In genomic region chr11:88414385-88414861, GRCh38 we compare ENCODE assay signal across 9 cellular contexts.
DNase-seq lines count a peak whose midpoint lies in the region; ATAC-seq and TF ChIP-seq lines count a peak whose summit lies in the region.
"Had no signal": no experiment of that assay in that cellular context is flagged by ENCODE, and none has a peak within 500 bp of the region (broad histone marks: within the 10 kb centered on the region; RNA-seq: fewer than 3 reads in every experiment).

No MANE protein-coding gene starts in this region.

- H3K4me3 ChIP-seq in CD4-positive, alpha-beta memory T cell (ENCODE audit: low read length in 2 of 2) = peak overlapping the region in 1 of 2 donors; percentile 20
- H3K4me3 ChIP-seq in retinal pigment epithelial cell (ENCODE audit: low read length) = no peak overlapping the region

- H3K27ac Mint-ChIP-seq in CD4-positive, alpha-beta memory T cell = peak overlapping the region; percentile 15 to 92 (median 54)
- H3K27ac Mint-ChIP-seq in osteocyte (ENCODE audit: unreplicated experiment) = no peak overlapping the region

- H3K9me3 ChIP-seq in CD4-positive, alpha-beta memory T cell (ENCODE audit: control insufficient read depth in 1 of 2, low read length in 2 of 2) = no peaks in the 10 kb centered on the region

- peaks cover 46% of the 10 kb centered on the region for H3K4me1 ChIP-seq in CD4-positive, alpha-beta memory T cell (ENCODE audit: insufficient read depth, low read length)

- peak; percentile 31 to 48 (median 42) for DNase-seq in CD4-positive, alpha-beta memory T cell
- DNase-seq in NCI-H510A treated with DMSO at 0.1 percent for 48 hours (lab: John Stamatoyannopoulos, UW) (peak; percentile 59), dermis microvascular lymphatic vessel endothelial cell (ENCODE audit: low read depth in 2 of 2) (peak; percentile 1 to 93), retinal pigment epithelial cell (ENCODE audit: low read depth) (peak; percentile 60), D341Med (ENCODE audit: low spot score) (no peak), OCI-M2 (lab: John Stamatoyannopoulos, UW; ENCODE audit: unreplicated experiment) (no peak), osteocyte (ENCODE audit: extremely low spot score, unreplicated experiment) (no peak)

- H3K4me3 Mint-ChIP-seq in CD4-positive, alpha-beta memory T cell = peak overlapping the region; percentile 73 to 85 (median 79)
- no peak overlapping the region for H3K4me3 Mint-ChIP-seq in osteocyte (ENCODE audit: unreplicated experiment)

- no peak for TF ChIP-seq CTCF in retinal pigment epithelial cell (conservative IDR thresholded peaks at IDR 0.05; ENCODE audit: low read depth, low read length)
- TF ChIP-seq CTCF in osteocyte (IDR thresholded peaks at IDR 0.05) = no peak

- peaks cover 29 to 51% (median 44%) of the 10 kb centered on the region in 4 donors for H3K4me1 Mint-ChIP-seq in CD4-positive, alpha-beta memory T cell
- H3K4me1 Mint-ChIP-seq in osteocyte (ENCODE audit: unreplicated experiment) = peaks cover 3% of the 10 kb centered on the region

- peak; percentile 50 for ATAC-seq in GM21576 (IDR thresholded peaks at IDR 0.05; ENCODE audit: unreplicated experiment)
- ATAC-seq: HCT116 had no signal

- no peak overlapping the region for H3K27ac ChIP-seq in CD4-positive, alpha-beta memory T cell (ENCODE audit: low read depth, low read length)

- intact Hi-C loops in CD4-positive, alpha-beta memory T cell (cut with micrococcal nuclease) = no loop called here

- no peaks in the 10 kb centered on the region for H3K9me3 Mint-ChIP-seq in CD4-positive, alpha-beta memory T cell
- peaks cover 1% of the 10 kb centered on the region for H3K9me3 Mint-ChIP-seq in osteocyte (ENCODE audit: unreplicated experiment)

- POLR2A ChIA-PET in CD4-positive, alpha-beta memory T cell (lab: Charles Lee; ENCODE audit: partially characterized antibody) = interaction anchor here (1.0 kb wide), 1 partner anchor 77 kb away, joined by 7 read pairs; the partner anchor contains the start of gene CTSC

- no peaks in the 10 kb centered on the region for H3K36me3 ChIP-seq in CD4-positive, alpha-beta memory T cell (ENCODE audit: insufficient read depth, low read length)

- no peaks in the 10 kb centered on the region for H3K27me3 Mint-ChIP-seq in CD4-positive, alpha-beta memory T cell
- H3K27me3 Mint-ChIP-seq in osteocyte (ENCODE audit: unreplicated experiment) = no peaks in the 10 kb centered on the region

- CTCF ChIA-PET in CD4-positive, alpha-beta memory T cell (lab: Charles Lee; ENCODE audit: partially characterized antibody) = interaction anchor here (0.5 to 2.9 kb wide), 4 partner anchors 27 to 78 kb away, joined by 3 to 9 read pairs (median 4); partner anchors contain the start of gene CTSC

- no peaks in the 10 kb centered on the region for H3K36me3 Mint-ChIP-seq in CD4-positive, alpha-beta memory T cell
- H3K36me3 Mint-ChIP-seq in osteocyte (ENCODE audit: unreplicated experiment) = no peaks in the 10 kb centered on the region

- no peaks in the 10 kb centered on the region for H3K27me3 ChIP-seq in CD4-positive, alpha-beta memory T cell (ENCODE audit: insufficient read depth, low read length)

Comparison
In these comparisons a context has a peak if more than half of its experiments do, and no peak if none do; other contexts are left out.
1. DNase-seq: peak in CD4-positive, alpha-beta memory T cell (5 of 5), NCI-H510A treated with DMSO at 0.1 percent for 48 hours (single experiment), dermis microvascular lymphatic vessel endothelial cell (2 of 2) and retinal pigment epithelial cell (single experiment); none in D341Med (single experiment), OCI-M2 (single experiment) and osteocyte (single experiment).